In genomic region chr17:38557395-38557794, GRCh38 we compare ENCODE assay signal across 1 cellular context.
TF ChIP-seq lines count a peak whose summit lies in the region.

No MANE protein-coding gene starts in this region.

TF ChIP-seq in HCT116, 20 proteins besides CTCF, POLR2A, EP300 and RAD21 (continued from another document):
- TF ChIP-seq REST (IDR thresholded peaks at IDR 0.05; ENCODE audit: low read depth), result no peak
- TF ChIP-seq CEBPB (IDR thresholded peaks at IDR 0.05; ENCODE audit: low read depth), result no peak
- no peak for TF ChIP-seq ATF3 (IDR thresholded peaks at IDR 0.05)
- TF ChIP-seq SP1 (IDR thresholded peaks at IDR 0.05; ENCODE audit: low read depth), result no peak
- TF ChIP-seq FOSL1 (IDR thresholded peaks at IDR 0.05; ENCODE audit: low read depth), result no peak
- no peak for TF ChIP-seq SIN3A (IDR thresholded peaks at IDR 0.05; ENCODE audit: low read depth)
- TF ChIP-seq YY1 (IDR thresholded peaks at IDR 0.05; ENCODE audit: extremely low read depth, insufficient replicate concordance, low read depth, low read length), result no peak
- TF ChIP-seq ZFX (IDR thresholded peaks at IDR 0.05), result no peak
- no peak for TF ChIP-seq ZBTB33 (IDR thresholded peaks at IDR 0.05; ENCODE audit: extremely low read depth, insufficient replicate concordance, low read length)
- no peak for TF ChIP-seq JUND (IDR thresholded peaks at IDR 0.05)
- no peak for TF ChIP-seq MAX (IDR thresholded peaks at IDR 0.05)
